In the genomic region with DNA sequence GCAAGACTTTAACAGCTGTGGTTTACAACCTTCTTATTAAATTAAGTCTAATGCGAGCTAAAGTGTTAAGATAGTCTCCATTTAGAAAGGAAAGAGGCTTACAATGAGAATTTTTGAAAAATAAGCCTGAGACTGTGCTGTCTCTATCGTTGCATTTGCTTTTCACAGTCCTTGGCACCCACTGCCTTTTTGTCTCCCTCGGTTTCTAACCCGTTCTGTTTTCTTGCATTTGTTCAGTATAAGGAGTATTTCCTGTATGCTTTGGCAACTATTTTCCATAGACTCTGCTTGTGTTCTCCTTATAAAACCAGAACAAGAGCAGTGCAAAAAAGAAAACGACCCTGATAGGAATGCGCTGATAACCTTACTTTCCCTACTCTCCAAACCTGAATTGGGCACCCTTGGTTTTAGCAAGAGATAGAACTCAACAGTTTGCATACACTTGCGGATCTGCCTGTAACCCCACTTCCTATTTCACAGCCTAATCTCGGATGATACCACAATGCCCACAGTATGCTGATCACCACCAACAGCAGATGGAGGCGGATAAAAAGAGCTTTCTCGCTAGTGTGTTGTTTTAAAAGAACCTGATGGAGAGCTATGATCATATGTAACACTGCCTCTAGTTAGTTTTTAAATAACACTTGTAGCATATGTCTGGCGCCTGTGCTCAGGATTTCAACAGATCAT, we compare ENCODE assay signal across 8 cellular contexts. TPM values are rescaled to one million over a fixed set of nuclear protein-coding genes. Genes with fewer than 3 reads are reported as not detected.
A peak's percentile ranks its signal among the peaks of the same experiment; 100 is the strongest.
DNase-seq lines count a peak whose midpoint lies in the region; ATAC-seq, FAIRE-seq and TF ChIP-seq lines count a peak whose summit lies in the region.

No MANE protein-coding gene starts in this region.

- H4K5ac ChIP-seq in IMR-90 (ENCODE audit: low read depth, low read length): peak overlapping the region; percentile 87

- H3K79me2 ChIP-seq in ACC112 (ENCODE audit: control insufficient read depth, insufficient read depth, low read length, unreplicated experiment): peaks cover 42% of the 10 kb centered on the region

- H2AK5ac ChIP-seq in IMR-90 (ENCODE audit: low read depth, low read length): no peak overlapping the region

- POLR2A ChIA-PET in IMR-90 (lab: Charles Lee; ENCODE audit: unreplicated experiment): interaction anchor here (1.3 kb wide), 1 partner anchor 68 kb away, joined by 3 read pairs; no protein-coding TSS in a partner anchor
- POLR2A ChIA-PET in activated CD8-positive, alpha-beta T cell treated with anti-CD3 and anti-CD28 coated beads for 36 hours (lab: Charles Lee): interaction anchor here (1.2 kb wide), 1 partner anchor 9 kb away, joined by 5 read pairs; no protein-coding TSS in a partner anchor

- TF ChIP-seq POLR2A in IMR-90 (IDR thresholded peaks at IDR 0.05; ENCODE audit: low read depth, low read length): no peak
- no peak for TF ChIP-seq POLR2A in gastroesophageal sphincter (IDR thresholded peaks at IDR 0.05)

- intact Hi-C loops in IMR-90 (cut with micrococcal nuclease): loop anchor here (5.0 kb wide), 1 partner anchor 68 kb away; no protein-coding TSS in a partner anchor
- intact Hi-C loops in activated CD8-positive, alpha-beta T cell treated with anti-CD3 and anti-CD28 coated beads for 36 hours (cut with micrococcal nuclease): no loop called here

- H3K27me3 ChIP-seq in ACC112 (ENCODE audit: insufficient read depth, low read length): no peaks in the 10 kb centered on the region
- H3K27me3 ChIP-seq in IMR-90 (ENCODE audit: control insufficient read depth, insufficient read depth, low read length): no peaks in the 10 kb centered on the region
- H3K27me3 ChIP-seq in gastroesophageal sphincter: no peaks in the 10 kb centered on the region
- H3K27me3 ChIP-seq in small intestine (ENCODE audit: control insufficient read depth in 2 of 2, insufficient read depth in 2 of 2, low read length in 2 of 2): no peaks in the 10 kb centered on the region

- no peak overlapping the region for H2AK9ac ChIP-seq in IMR-90 (replicated peaks; ENCODE audit: low read depth, low read length, poor library complexity)

- H3K18ac ChIP-seq in IMR-90 (ENCODE audit: low read depth, low read length): peak overlapping the region; percentile 87

- TF ChIP-seq EP300 in gastroesophageal sphincter (IDR thresholded peaks at IDR 0.05): no peak

- H3K27me3 Mint-ChIP-seq in activated CD8-positive, alpha-beta T cell treated with anti-CD3 and anti-CD28 coated beads for 36 hours: no peaks in the 10 kb centered on the region

- peak overlapping the region; percentile 89 for H3K4me3 ChIP-seq in ACC112 (ENCODE audit: low read depth, low read length)
- H3K4me3 ChIP-seq in IMR-90 (ENCODE audit: insufficient read depth, low read depth, low read length): peak overlapping the region; percentile 71
- H3K4me3 ChIP-seq in gastroesophageal sphincter: peak overlapping the region; percentile 69 to 70
- peak overlapping the region; percentile 74 to 99 for H3K4me3 ChIP-seq in small intestine (ENCODE audit: low read depth in 1 of 2, low read length in 2 of 2)

- H3K9me3 Mint-ChIP-seq in activated CD8-positive, alpha-beta T cell treated with anti-CD3 and anti-CD28 coated beads for 36 hours: no peaks in the 10 kb centered on the region

- dilution Hi-C loops in IMR-90 (cut with HindIII; ENCODE audit: low sequenced_read_pairs, unreplicated experiment): no loop called here

- H2BK20ac ChIP-seq in IMR-90 (ENCODE audit: low read depth, low read length): no peak overlapping the region

- BruUV-seq in IMR-90 (replicated peaks; lab: Mats Ljungman, UMichigan): TSS peak; percentile 51

- no peak for ATAC-seq in IMR-90 (ENCODE audit: low read depth)
- peak; percentile 32 for ATAC-seq in activated CD8-positive, alpha-beta T cell treated with anti-CD3 and anti-CD28 coated beads for 36 hours
- no peak for ATAC-seq in gastroesophageal sphincter

- no peak for TF ChIP-seq RAD21 in IMR-90 (IDR thresholded peaks at IDR 0.05; ENCODE audit: low read length)

- peaks cover 17 to 41% of the 10 kb centered on the region in 2 experiments; a peak in 3 of 4 replicates for H3K79me1 ChIP-seq in IMR-90 (ENCODE audit: low read depth in 1 of 2, low read length in 2 of 2)

- H2BK120ac ChIP-seq in IMR-90 (ENCODE audit: low read depth, low read length): peak overlapping the region; percentile 4; the same call in 1 of the 2 replicates

- H3K4me1 ChIP-seq in ACC112 (ENCODE audit: control insufficient read depth, insufficient read depth, low read length, unreplicated experiment) (peaks cover 12% of the 10 kb centered on the region), IMR-90 (ENCODE audit: control insufficient read depth, insufficient read depth, low read length) (peaks cover 4% of the 10 kb centered on the region), gastroesophageal sphincter (peaks cover 0 to 42% (median 4%) of the 10 kb centered on the region in 3 donors), small intestine (ENCODE audit: control insufficient read depth in 2 of 2, insufficient read depth in 1 of 2, low read depth in 1 of 2, low read length in 1 of 2) (peaks cover 4 to 7% of the 10 kb centered on the region in 2 donors)

- peak overlapping the region; percentile 64; the same call in 1 of the 2 replicates for H4K91ac ChIP-seq in IMR-90 (ENCODE audit: insufficient read depth, low read depth, low read length)

- peak overlapping the region; percentile 94 for H3K4me2 ChIP-seq in IMR-90 (ENCODE audit: low read depth, low read length)

- H3K9ac ChIP-seq in IMR-90 (ENCODE audit: low read depth, low read length): peak overlapping the region; percentile 83

- H2AFZ ChIP-seq in ACC112 (ENCODE audit: low read length, unreplicated experiment): peak overlapping the region; percentile 68
- H2AFZ ChIP-seq in IMR-90 (replicated peaks; ENCODE audit: low read length, poor library complexity): peak overlapping the region; percentile 85

- H2BK5ac ChIP-seq in IMR-90 (ENCODE audit: low read depth, low read length, poor library complexity, severe bottlenecking): peak overlapping the region; percentile 72

- H3K14ac ChIP-seq in IMR-90 (replicated peaks; ENCODE audit: low read depth, low read length): peak overlapping the region; percentile 88

- H2BK15ac ChIP-seq in IMR-90 (ENCODE audit: low read depth, low read length): peak overlapping the region; percentile 24

- DNase-seq in GM13977 (ENCODE audit: low spot score) (peak; percentile 18), IMR-90 (no peak), small intestine (peak; percentile 45), KG1 (lab: John Stamatoyannopoulos, UW) (no peak)
- DNase-seq in activated CD8-positive, alpha-beta T cell treated with anti-CD3 and anti-CD28 coated beads for 36 hours: peak; percentile 53
- no peak for DNase-seq in stimulated activated naive CD4-positive, alpha-beta T cell treated with Interleukin-2 at 50 U/mL for 16 hours (lab: John Stamatoyannopoulos, UW)

- FAIRE-seq in small intestine (lab: Jason Lieb, UNC): no peak

- peaks cover 2% of the 10 kb centered on the region; the same call in 1 of the 2 replicates for H3K9me1 ChIP-seq in IMR-90 (ENCODE audit: insufficient read depth, low read length)

- peaks cover 26% of the 10 kb centered on the region for H4K20me1 ChIP-seq in IMR-90 (ENCODE audit: insufficient read depth, low read length)

- in situ Hi-C loops in GM13977 (cut with MboI; ENCODE audit: low pct_unique_long_range_greater_than_20kb, low sequenced_read_pairs, unreplicated experiment): no loop called here
- in situ Hi-C loops in IMR-90 (cut with MboI; ENCODE audit: low sequenced_read_pairs): no loop called here

- H3K23ac ChIP-seq in IMR-90 (ENCODE audit: low read depth, low read length): peak overlapping the region; percentile 93

- H3K27ac Mint-ChIP-seq in activated CD8-positive, alpha-beta T cell treated with anti-CD3 and anti-CD28 coated beads for 36 hours: peak overlapping the region; percentile 72

- peak overlapping the region; percentile 51 for H3K4ac ChIP-seq in IMR-90 (ENCODE audit: low read depth, low read length)

- H3K36me3 ChIP-seq in ACC112 (ENCODE audit: insufficient read depth, low read length) (no peaks in the 10 kb centered on the region), IMR-90 (ENCODE audit: control insufficient read depth, insufficient read depth, low read length) (no peaks in the 10 kb centered on the region), gastroesophageal sphincter (no peaks in the 10 kb centered on the region), small intestine (ENCODE audit: control insufficient read depth in 2 of 2, insufficient read depth in 2 of 2, low read length in 2 of 2) (no peaks in the 10 kb centered on the region)

- H3K36me3 Mint-ChIP-seq in activated CD8-positive, alpha-beta T cell treated with anti-CD3 and anti-CD28 coated beads for 36 hours (ENCODE audit: low read depth): no peaks in the 10 kb centered on the region

- H3K27ac ChIP-seq in ACC112 (ENCODE audit: low read depth, low read length) (peak overlapping the region; percentile 69), IMR-90 (ENCODE audit: insufficient read depth, low read length) (peak overlapping the region; percentile 36), gastroesophageal sphincter (peak overlapping the region; percentile 92 to 96 (median 96)), small intestine (ENCODE audit: low read depth in 1 of 2, low read length in 1 of 2) (peak overlapping the region; percentile 97 to 99)

- no peak for TF ChIP-seq CTCF in GM13977 (IDR thresholded peaks at IDR 0.05; ENCODE audit: extremely low read depth, insufficient read depth, missing control alignments)
- no peak for TF ChIP-seq CTCF in IMR-90 (conservative IDR thresholded peaks at IDR 0.05; ENCODE audit: low read depth, low read length)
- TF ChIP-seq CTCF in activated CD8-positive, alpha-beta T cell treated with anti-CD3 and anti-CD28 coated beads for 36 hours (IDR thresholded peaks at IDR 0.05): no peak
- no peak for TF ChIP-seq CTCF in gastroesophageal sphincter (IDR thresholded peaks at IDR 0.05)

- CTCF ChIA-PET in IMR-90 (lab: Yijun Ruan, JAX): interaction anchor here (1.8 to 2.8 kb wide), 2 partner anchors 17 to 68 kb away, joined by 4 to 10 read pairs; no protein-coding TSS in a partner anchor
- CTCF ChIA-PET in activated CD8-positive, alpha-beta T cell treated with anti-CD3 and anti-CD28 coated beads for 36 hours (lab: Charles Lee): interaction anchor here (0.8 to 3.1 kb wide), 5 partner anchors 18 to 1146 kb away, joined by 3 to 13 read pairs (median 4); no protein-coding TSS in a partner anchor

- peak overlapping the region; percentile 69; the same call in 1 of the 2 replicates for H3K56ac ChIP-seq in IMR-90 (ENCODE audit: extremely low read depth, insufficient read depth, low read length)

- WGBS in IMR-90 (ENCODE audit: extremely low coverage in 2 of 2, insufficient read length in 1 of 2), 2 experiments: 40% methylated on average over 1 of the region's 11 CpGs; no CpG with 5 or more reads in 1 of the 2 experiments
- 24 to 26% methylated on average over 10 of the region's 11 CpGs for WGBS in gastroesophageal sphincter (ENCODE audit: low coverage in 1 of 2), 2 donors
- WGBS in small intestine, 3 donors: 5 to 16% (median 6%) methylated on average over 11 of the region's 11 CpGs

- H3K9me3 ChIP-seq in IMR-90 (ENCODE audit: control insufficient read depth, insufficient read depth, low read length): no peaks in the 10 kb centered on the region
- H3K9me3 ChIP-seq in gastroesophageal sphincter: no peaks in the 10 kb centered on the region
- no peaks in the 10 kb centered on the region for H3K9me3 ChIP-seq in small intestine (ENCODE audit: control insufficient read depth, low read depth)

- H4K8ac ChIP-seq in IMR-90 (ENCODE audit: low read depth in 2 of 2, low read length in 2 of 2): peak overlapping the region; percentile 68 to 81

- H3K4me3 Mint-ChIP-seq in activated CD8-positive, alpha-beta T cell treated with anti-CD3 and anti-CD28 coated beads for 36 hours: peak overlapping the region; percentile 86

- peaks cover 32% of the 10 kb centered on the region for H3K4me1 Mint-ChIP-seq in activated CD8-positive, alpha-beta T cell treated with anti-CD3 and anti-CD28 coated beads for 36 hours (ENCODE audit: low read depth)

RNA-seq across cellular contexts. Expression of a gene that starts 1.5 kb away (rescaled TPM):
- total RNA-seq in IMR-90 (2012; rRNA removed) (28.5 and 42.2 TPM in 2 replicates), gastroesophageal sphincter (10 to 100 TPM; 28.0 to 43.1 (median 41.1) TPM)
- polyA plus RNA-seq in IMR-90 (2012; rRNA removed) (8.3 and 9.0 TPM in 2 replicates), small intestine (10 to 100 TPM; 15.9 to 34.0 (median 31.8) TPM)
- polyA plus RNA-seq in IMR-90 (2012; cell fraction: cytosol; rRNA removed): 1.2 and 3.0 TPM in 2 replicates
- 1.6 and 18.4 TPM in 2 replicates for polyA plus RNA-seq in IMR-90 (2012; cell fraction: nucleus; rRNA removed; ENCODE audit: low replicate concordance)
- total RNA-seq in activated CD8-positive, alpha-beta T cell treated with anti-CD3 and anti-CD28 coated beads for 36 hours: 1 to 10 TPM; 4.0 to 4.3 TPM

Comparison
In these comparisons a context has a peak if more than half of its experiments do, and no peak if none do; other contexts are left out.
1. H3K27ac ChIP-seq: peak in every context shown above with its lines; median percentile 98 in small intestine; 96 in gastroesophageal sphincter; 69 in ACC112; 36 in IMR-90.
2. DNase-seq: peak in GM13977 (single experiment), activated CD8-positive, alpha-beta T cell treated with anti-CD3 and anti-CD28 coated beads for 36 hours (single experiment) and small intestine (single experiment); none in IMR-90 (single experiment), stimulated activated naive CD4-positive, alpha-beta T cell treated with Interleukin-2 at 50 U/mL for 16 hours (single experiment) and KG1 (single experiment).
3. Peak in every context shown above with its lines, with median percentiles within 50 percentile points of each other: H3K4me3 ChIP-seq.